ENCODE assay signal across 12 cellular contexts in genomic region chr14:29759521-29760340, GRCh38.
A peak's percentile ranks its signal among the peaks of the same experiment; 100 is the strongest.
DNase-seq lines count a peak whose midpoint lies in the region; ATAC-seq, FAIRE-seq and TF ChIP-seq lines count a peak whose summit lies in the region.
"Had no signal": no experiment of that assay in that cellular context is flagged by ENCODE, and none has a peak within 500 bp of the region (broad histone marks: within the 10 kb centered on the region; RNA-seq: fewer than 3 reads in every experiment).

No MANE protein-coding gene starts in this region.

- CTCF ChIA-PET in A673 (lab: Charles Lee) (no interaction called here), GM10248 (lab: Yijun Ruan, JAX) (interaction anchor here (1.4 kb wide), 1 partner anchor 16 kb away, joined by 3 read pairs; no protein-coding TSS in a partner anchor)

- TF ChIP-seq POLR2A in H54 (IDR thresholded peaks at IDR 0.05; ENCODE audit: low read depth, low read length): no peak

- DNase-seq in A673 (ENCODE audit: low spot score): peak; percentile 53
- peak; percentile 19 for DNase-seq in NCI-H69 (lab: John Stamatoyannopoulos, UW)
- DNase-seq in activated T-cell treated with anti-CD3 and anti-CD28 coated beads, Interleukin-2, amount 50 U/mL, for 48 hours: no peak
- DNase-seq in H54 (ENCODE audit: insufficient read length, low spot score): no peak
- DNase-seq in Right ventricle myocardium inferior (ENCODE audit: missing footprints): no peak
- no peak for DNase-seq in GM10248 (ENCODE audit: extremely low spot score)
- DNase-seq: activated gamma-delta T cell had no signal

- no peaks in the 10 kb centered on the region for H3K36me3 ChIP-seq in A673 (ENCODE audit: insufficient read depth, low read length, poor library complexity, severe bottlenecking)

- ATAC-seq in GM21367 (IDR thresholded peaks at IDR 0.05; ENCODE audit: unreplicated experiment) (peak; percentile 91), HG03045 (IDR thresholded peaks at IDR 0.05; ENCODE audit: unreplicated experiment) (peak; percentile 87), Right ventricle myocardium inferior (no peak)

- no peak overlapping the region for H3K27ac ChIP-seq in A673 (ENCODE audit: low read depth, low read length, poor library complexity, severe bottlenecking)

- POLR2A ChIA-PET in A673 (lab: Charles Lee; ENCODE audit: low non-redundant PET): interaction anchor here (0.7 kb wide), 1 partner anchor 31 kb away, joined by 8 read pairs; no protein-coding TSS in a partner anchor
- POLR2A ChIA-PET in GM10248 (lab: Yijun Ruan, JAX): no interaction called here

- TF ChIP-seq CTCF in A673 (conservative IDR thresholded peaks at IDR 0.05; ENCODE audit: low read depth, low read length) (no peak), GM10248 (IDR thresholded peaks at IDR 0.05; ENCODE audit: control extremely low read depth, extremely low read depth, low read depth, missing control alignments) (no peak)

- H3K4me3 ChIP-seq in A673 (ENCODE audit: low read depth, low read length, poor library complexity, severe bottlenecking): no peak overlapping the region

- intact Hi-C loops in A673 (cut with micrococcal nuclease; ENCODE audit: unreplicated experiment) (no loop called here), Right ventricle myocardium inferior (cut with DNase I) (no loop called here)

- peaks cover 36% of the 10 kb centered on the region for H3K4me1 ChIP-seq in A673 (ENCODE audit: insufficient read depth, low read length, poor library complexity, severe bottlenecking)

- H3K9me3 ChIP-seq in A673 (ENCODE audit: low read depth, low read length, poor library complexity, severe bottlenecking): no peaks in the 10 kb centered on the region

- H3K27me3 ChIP-seq in A673 (replicated peaks; ENCODE audit: insufficient read depth, low read depth, low read length, poor library complexity): no peaks in the 10 kb centered on the region

- FAIRE-seq in H54 (lab: Jason Lieb, UNC): no peak
- FAIRE-seq: A204.1, H1, TTC549 had no signal

- no TSS peak for BruUV-seq in A673 (replicated peaks; lab: Mats Ljungman, UMichigan)

Comparison
In these comparisons a context has a peak if more than half of its experiments do, and no peak if none do; other contexts are left out.
1. DNase-seq: peak in A673 (single experiment) and NCI-H69 (single experiment); none in activated T-cell treated with anti-CD3 and anti-CD28 coated beads, Interleukin-2, amount 50 U/mL, for 48 hours (0 of 2), H54 (single experiment), Right ventricle myocardium inferior (single experiment) and GM10248 (single experiment).